ENCODE assay signal across 25 cellular contexts in the genomic region with DNA sequence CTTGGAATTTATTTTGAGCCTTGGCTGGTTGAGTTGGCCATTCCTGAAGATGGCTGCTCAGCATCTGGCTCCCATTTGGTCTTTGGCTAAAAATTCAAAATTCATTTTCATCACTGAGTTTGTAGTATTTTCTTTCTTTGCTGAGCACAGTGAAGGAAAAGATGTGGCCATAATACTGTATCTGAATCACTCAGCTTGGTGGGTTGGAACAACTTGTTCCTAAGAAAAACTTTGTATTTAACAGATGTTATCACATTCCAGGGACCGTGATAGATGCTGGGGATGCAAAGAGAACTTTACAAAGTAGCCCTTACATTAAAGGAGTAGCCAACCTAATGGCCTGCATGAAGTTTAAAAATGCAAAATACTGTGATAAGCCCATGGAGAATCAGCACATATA. TPM values are rescaled to one million over a fixed set of nuclear protein-coding genes. Genes with fewer than 3 reads are reported as not detected.
DNase-seq lines count a peak whose midpoint lies in the region; ATAC-seq and TF ChIP-seq lines count a peak whose summit lies in the region.
"Had no signal": no experiment of that assay in that cellular context is flagged by ENCODE, and none has a peak within 500 bp of the region (broad histone marks: within the 10 kb centered on the region; RNA-seq: fewer than 3 reads in every experiment).

No MANE protein-coding gene starts in this region.

- H4K8ac ChIP-seq in IMR-90 (ENCODE audit: low read depth in 2 of 2, low read length in 2 of 2): peak overlapping the region in 1 of 2 experiments; percentile 72; a peak in 3 of 4 replicates

- DNase-seq in IMR-90 (no peak), choroid plexus epithelial cell (ENCODE audit: low read depth) (peak; percentile 52), fibroblast of the aortic adventitia (ENCODE audit: low read depth) (peak; percentile 36), GM23248 (no peak), GM13976 (ENCODE audit: low spot score) (no peak)
- no peak for DNase-seq in stimulated activated CD4-positive, alpha-beta T cell treated with anti-CD3 and anti-CD28 coated beads, Interleukin-4, amount 100 ng/mL, for 24 hours
- DNase-seq: CD8-positive, alpha-beta T cell; DMS 273 treated with DMSO at 0.1 percent for 48 hours; DMS79; EL; GDM1; NCI-H1048; NCI-H1417 treated with DMSO at 0.1 percent for 48 hours; NCI-H1694 treated with DMSO at 0.1 percent for 48 hours; NCI-H2081; NCI-H226; NCI-H510A; NCI-H69; SHP77 had no signal

- H2AFZ ChIP-seq in IMR-90 (replicated peaks; ENCODE audit: low read length, poor library complexity): no peak overlapping the region
- no peak overlapping the region for H2AFZ ChIP-seq in GM23248

- no peak overlapping the region for H2BK5ac ChIP-seq in IMR-90 (ENCODE audit: low read depth, low read length, poor library complexity, severe bottlenecking)

- H4K91ac ChIP-seq in IMR-90 (ENCODE audit: insufficient read depth, low read depth, low read length): no peak overlapping the region

- H3K4ac ChIP-seq in IMR-90 (ENCODE audit: low read depth, low read length): peak overlapping the region; percentile 36; the same call in 1 of the 2 replicates

- H2BK20ac ChIP-seq in IMR-90 (ENCODE audit: low read depth, low read length): peak overlapping the region; percentile 45; the same call in 1 of the 2 replicates

- POLR2A ChIA-PET in IMR-90 (lab: Charles Lee; ENCODE audit: unreplicated experiment): no interaction called here

- peaks cover 4% of the 10 kb centered on the region for H3K9me1 ChIP-seq in IMR-90 (ENCODE audit: insufficient read depth, low read length)

- peak overlapping the region; percentile 85 for H2AK5ac ChIP-seq in IMR-90 (ENCODE audit: low read depth, low read length)

- 0 out of 2 replicates have a peak overlapping the region, but pooled peaks have one; percentile 20 for H3K23ac ChIP-seq in IMR-90 (ENCODE audit: low read depth, low read length)

- no peaks in the 10 kb centered on the region for H3K9me2 ChIP-seq in GM23248 (ENCODE audit: insufficient read depth)

- peaks cover 0 to 6% of the 10 kb centered on the region in 2 experiments; a peak in 1 of 4 replicates for H3K79me1 ChIP-seq in IMR-90 (ENCODE audit: low read depth in 1 of 2, low read length in 2 of 2)

- H3K4me2 ChIP-seq in IMR-90 (ENCODE audit: low read depth, low read length): no peak overlapping the region
- peak overlapping the region; percentile 3 for H3K4me2 ChIP-seq in skeletal muscle satellite cell (ENCODE audit: low read length)
- no peak overlapping the region for H3K4me2 ChIP-seq in GM23248 (ENCODE audit: unreplicated experiment)
- H3K4me2 ChIP-seq: KMS-11 had no signal

- no peak overlapping the region for H3K27ac ChIP-seq in IMR-90 (ENCODE audit: insufficient read depth, low read length)
- H3K27ac ChIP-seq in GM23248: no peak overlapping the region
- H3K27ac ChIP-seq: C4-2B, KMS-11, RWPE1 had no signal

- TF ChIP-seq CTCF in IMR-90 (conservative IDR thresholded peaks at IDR 0.05; ENCODE audit: low read depth, low read length): no peak
- TF ChIP-seq CTCF in choroid plexus epithelial cell (conservative IDR thresholded peaks at IDR 0.05; ENCODE audit: low read depth, low read length): no peak
- no peak for TF ChIP-seq CTCF in fibroblast of the aortic adventitia (IDR thresholded peaks at IDR 0.05; ENCODE audit: insufficient read depth, low read length)
- no peak for TF ChIP-seq CTCF in GM13976 (IDR thresholded peaks at IDR 0.05; ENCODE audit: borderline replicate concordance, control extremely low read depth, extremely low read depth, insufficient read depth, missing control alignments)

- H3K36me3 ChIP-seq in IMR-90 (ENCODE audit: control insufficient read depth, insufficient read depth, low read length) (no peaks in the 10 kb centered on the region), skeletal muscle satellite cell (ENCODE audit: insufficient read depth, low read length) (no peaks in the 10 kb centered on the region), GM23248 (ENCODE audit: low read depth) (no peaks in the 10 kb centered on the region)

- TF ChIP-seq POLR2A in IMR-90 (IDR thresholded peaks at IDR 0.05; ENCODE audit: low read depth, low read length): no peak

- H3K4me1 ChIP-seq in IMR-90 (ENCODE audit: control insufficient read depth, insufficient read depth, low read length) (peaks cover 18% of the 10 kb centered on the region), skeletal muscle satellite cell (ENCODE audit: control insufficient read depth, insufficient read depth, low read length) (peaks cover 53% of the 10 kb centered on the region), GM23248 (ENCODE audit: insufficient read depth) (peaks cover 22% of the 10 kb centered on the region)

- H2AK9ac ChIP-seq in IMR-90 (replicated peaks; ENCODE audit: low read depth, low read length, poor library complexity): no peak overlapping the region

- H3K14ac ChIP-seq in IMR-90 (replicated peaks; ENCODE audit: low read depth, low read length): no peak overlapping the region; the same call in 1 of the 2 replicates

- H3K9me3 ChIP-seq in IMR-90 (ENCODE audit: control insufficient read depth, insufficient read depth, low read length): no peaks in the 10 kb centered on the region
- no peaks in the 10 kb centered on the region for H3K9me3 ChIP-seq in skeletal muscle satellite cell (replicated peaks; ENCODE audit: low read length)
- H3K9me3 ChIP-seq in GM23248 (ENCODE audit: low read depth): no peaks in the 10 kb centered on the region

- CTCF ChIA-PET in IMR-90 (lab: Yijun Ruan, JAX): interaction anchor here (0.7 to 1.8 kb wide), 6 partner anchors 10 to 930 kb away, joined by 3 to 6 read pairs (median 4); no protein-coding TSS in a partner anchor

- intact Hi-C loops in IMR-90 (cut with micrococcal nuclease): loop anchor here (5.0 to 10.0 kb wide), 2 partner anchors 74 to 251 kb away; no protein-coding TSS in a partner anchor

- WGBS in IMR-90 (ENCODE audit: extremely low coverage in 2 of 2, insufficient read length in 1 of 2), 2 experiments: no CpG with 5 or more reads among the region's 1 CpG
- 10 to 20% methylated on average over 1 of the region's 1 CpG for WGBS in GM23248 (ENCODE audit: low coverage in 1 of 2, low lambda C conversion rate in 2 of 2, missing lambda C conversion rate in 2 of 2), 2 experiments

- H2BK15ac ChIP-seq in IMR-90 (ENCODE audit: low read depth, low read length): peak overlapping the region; percentile 54

- H4K5ac ChIP-seq in IMR-90 (ENCODE audit: low read depth, low read length): no peak overlapping the region; the same call in 1 of the 2 replicates

- TF ChIP-seq RAD21 in IMR-90 (IDR thresholded peaks at IDR 0.05; ENCODE audit: low read length): no peak

- no TSS peak for BruUV-seq in IMR-90 (replicated peaks; lab: Mats Ljungman, UMichigan)

- peak overlapping the region; percentile 56 for H2BK120ac ChIP-seq in IMR-90 (ENCODE audit: low read depth, low read length)

- no peaks in the 10 kb centered on the region for H3K79me2 ChIP-seq in GM23248 (ENCODE audit: insufficient read depth)

- no peak overlapping the region for H3K56ac ChIP-seq in IMR-90 (ENCODE audit: extremely low read depth, insufficient read depth, low read length)

- in situ Hi-C loops in IMR-90 (cut with MboI; ENCODE audit: low sequenced_read_pairs): no loop called here
- in situ Hi-C loops in GM23248 (cut with MboI): no loop called here
- in situ Hi-C loops in GM13976 (cut with MboI; ENCODE audit: low sequenced_read_pairs, unreplicated experiment): no loop called here

- peaks cover 22% of the 10 kb centered on the region for H3F3A ChIP-seq in GM23248 (ENCODE audit: insufficient read depth)

- ATAC-seq in IMR-90 (ENCODE audit: low read depth) (no peak), HG02938 (IDR thresholded peaks at IDR 0.05; ENCODE audit: unreplicated experiment) (no peak)
- ATAC-seq: CD8-positive, alpha-beta T cell; GM12878 had no signal

- no peaks in the 10 kb centered on the region for H4K20me1 ChIP-seq in IMR-90 (ENCODE audit: insufficient read depth, low read length)
- no peaks in the 10 kb centered on the region for H4K20me1 ChIP-seq in GM23248 (ENCODE audit: insufficient read depth)

- dilution Hi-C loops in IMR-90 (cut with HindIII; ENCODE audit: low sequenced_read_pairs, unreplicated experiment): no loop called here

- H3K27me3 ChIP-seq in IMR-90 (ENCODE audit: control insufficient read depth, insufficient read depth, low read length): no peaks in the 10 kb centered on the region
- H3K27me3 ChIP-seq in skeletal muscle satellite cell (ENCODE audit: control insufficient read depth, insufficient read depth, low read length): no peaks in the 10 kb centered on the region
- H3K27me3 ChIP-seq in GM23248 (replicated peaks; ENCODE audit: insufficient read depth): no peaks in the 10 kb centered on the region

- H3K18ac ChIP-seq in IMR-90 (ENCODE audit: low read depth, low read length): peak overlapping the region; percentile 8; the same call in 1 of the 2 replicates

- H3K4me3 ChIP-seq in IMR-90 (ENCODE audit: insufficient read depth, low read depth, low read length) (no peak overlapping the region), choroid plexus epithelial cell (ENCODE audit: low read depth, low read length) (no peak overlapping the region), fibroblast of the aortic adventitia (ENCODE audit: low read depth, low read length) (no peak overlapping the region), skeletal muscle satellite cell (ENCODE audit: low read length) (no peak overlapping the region), GM23248 (no peak overlapping the region)
- H3K4me3 ChIP-seq: GM12878 had no signal

- H3K9ac ChIP-seq in IMR-90 (ENCODE audit: low read depth, low read length) (no peak overlapping the region), skeletal muscle satellite cell (ENCODE audit: low read depth, low read length) (no peak overlapping the region), GM23248 (no peak overlapping the region)
- H3K9ac ChIP-seq: KMS-11 had no signal

TF ChIP-seq in IMR-90, 13 proteins besides CTCF, POLR2A, EP300 and RAD21 (continues in another document):
- TF ChIP-seq CEBPB (IDR thresholded peaks at IDR 0.05; ENCODE audit: low read depth, low read length): no peak

RNA-seq across cellular contexts. Expression of a gene that starts 15.5 kb away (rescaled TPM):
- total RNA-seq in IMR-90 (2012; rRNA removed) (46.6 and 51.1 TPM in 2 replicates), fibroblast of the aortic adventitia (ENCODE audit: low replicate concordance) (30.7 and 55.0 TPM in 2 replicates)
- polyA plus RNA-seq in IMR-90 (2012; rRNA removed) (86.9 and 89.1 TPM in 2 replicates), GM23248 (2016; fragmentation: Nextera tagmentation; extraction: Ambion mirVana) (43.4 and 45.3 TPM in 2 replicates)
- polyA plus RNA-seq in IMR-90 (2012; cell fraction: cytosol; rRNA removed): 80.5 and 108 TPM in 2 replicates
- polyA plus RNA-seq in IMR-90 (2012; cell fraction: nucleus; rRNA removed; ENCODE audit: low replicate concordance): 85.4 and 184 TPM in 2 replicates
- 95.8 and 119 TPM in 2 replicates for total RNA-seq in skeletal muscle satellite cell (2012; rRNA removed)
- total RNA-seq in GM23248 (2014; rRNA removed; shearing (Covaris generic)): 107 and 112 TPM in 2 replicates

Comparison
In these comparisons a context has a peak if more than half of its experiments do, and no peak if none do; other contexts are left out.
1. DNase-seq: peak in choroid plexus epithelial cell (single experiment) and fibroblast of the aortic adventitia (single experiment); none in IMR-90 (single experiment), GM23248 (single experiment), stimulated activated CD4-positive, alpha-beta T cell treated with anti-CD3 and anti-CD28 coated beads, Interleukin-4, amount 100 ng/mL, for 24 hours (single experiment) and GM13976 (single experiment).